In genomic region chr2:63862802-63863201, GRCh38 we compare ENCODE assay signal across 10 cellular contexts. TPM values are rescaled to one million over a fixed set of nuclear protein-coding genes. Genes with fewer than 3 reads are reported as not detected.
A peak's percentile ranks its signal among the peaks of the same experiment; 100 is the strongest.
DNase-seq lines count a peak whose midpoint lies in the region; ATAC-seq, FAIRE-seq and TF ChIP-seq lines count a peak whose summit lies in the region.
"Had no signal": no experiment of that assay in that cellular context is flagged by ENCODE, and none has a peak within 500 bp of the region (broad histone marks: within the 10 kb centered on the region; RNA-seq: fewer than 3 reads in every experiment).

No MANE protein-coding gene starts in this region.

- no peaks in the 10 kb centered on the region for H3K27me3 Mint-ChIP-seq in endodermal cell (ENCODE audit: insufficient read depth)

- H3K36me3 ChIP-seq in endodermal cell (ENCODE audit: control insufficient read depth, insufficient read depth, low read length) (peaks cover 88% of the 10 kb centered on the region), mucosa of stomach (ENCODE audit: control insufficient read depth, insufficient read depth, low read length) (no peaks in the 10 kb centered on the region)

- CTCF ChIA-PET in HEK293T (lab: Yijun Ruan, JAX) = no interaction called here

- H3K27me3 ChIP-seq in endodermal cell (ENCODE audit: control insufficient read depth, insufficient read depth, low read length, poor library complexity, severe bottlenecking) (no peaks in the 10 kb centered on the region), mucosa of stomach (ENCODE audit: control insufficient read depth, insufficient read depth, low read length) (no peaks in the 10 kb centered on the region)
- H3K27me3 ChIP-seq: sigmoid colon had no signal

- peaks cover 6% of the 10 kb centered on the region for H3K4me1 ChIP-seq in endodermal cell (ENCODE audit: control insufficient read depth, insufficient read depth, low read length)
- H3K4me1 ChIP-seq in mucosa of stomach (ENCODE audit: control insufficient read depth, insufficient read depth, low read length) = no peaks in the 10 kb centered on the region

- H3K4me3 ChIP-seq in endodermal cell (ENCODE audit: low read length) (no peak overlapping the region), mucosa of stomach (ENCODE audit: low read length) (peak overlapping the region; percentile 31)
- H3K4me3 ChIP-seq: sigmoid colon had no signal

- no peak for TF ChIP-seq POLR2A in GM12891 (IDR thresholded peaks at IDR 0.05; ENCODE audit: low read depth, low read length)

- H3K9ac ChIP-seq in endodermal cell (ENCODE audit: extremely low read depth, low read length, poor library complexity, severe bottlenecking) = no peak overlapping the region
- H3K9ac ChIP-seq in mucosa of stomach (ENCODE audit: low read length) = no peak overlapping the region

- no peaks in the 10 kb centered on the region for H3K9me3 Mint-ChIP-seq in endodermal cell

- H3K27ac Mint-ChIP-seq in endodermal cell = peak overlapping the region; percentile 71

- FAIRE-seq in GM12891 (lab: Jason Lieb, UNC) = peak; percentile 38
- FAIRE-seq: D721Med had no signal

- no peak for TF ChIP-seq CTCF in endodermal cell (conservative IDR thresholded peaks at IDR 0.05)

- DNase-seq in GM12891 (ENCODE audit: insufficient read length, low spot score) = no peak
- peak; percentile 83 for DNase-seq in NCI-H226
- no peak for DNase-seq in endodermal cell
- DNase-seq in NCI-H2081 (lab: John Stamatoyannopoulos, UW) = no peak
- no peak for DNase-seq in HEK293T (ENCODE audit: extremely low spot score)
- no peak for DNase-seq in NCI-H1092 treated with DMSO at 0.1 percent for 48 hours (lab: John Stamatoyannopoulos, UW)
- DNase-seq: sigmoid colon had no signal

- no peak for ATAC-seq in GM18511 (IDR thresholded peaks at IDR 0.05; ENCODE audit: unreplicated experiment)

- H3K4me3 Mint-ChIP-seq in endodermal cell = no peak overlapping the region

- H3K27ac ChIP-seq in endodermal cell (ENCODE audit: low read depth, low read length) = no peak overlapping the region

- H3K4me1 Mint-ChIP-seq in endodermal cell = peaks cover 16% of the 10 kb centered on the region

- 100% methylated on average over 1 of the region's 1 CpG; no CpG with 5 or more reads in 1 of the 2 experiments for WGBS in endodermal cell (ENCODE audit: insufficient coverage in 1 of 2, insufficient read length in 1 of 2), 2 experiments

- POLR2A ChIA-PET in HEK293T (lab: Yijun Ruan, JAX) = no interaction called here

- H3K9me3 ChIP-seq in endodermal cell (ENCODE audit: control insufficient read depth, low read length) (no peaks in the 10 kb centered on the region), mucosa of stomach (ENCODE audit: control insufficient read depth, low read length) (no peaks in the 10 kb centered on the region)
- H3K9me3 ChIP-seq: sigmoid colon had no signal

- peaks cover 54% of the 10 kb centered on the region for H3K36me3 Mint-ChIP-seq in endodermal cell (ENCODE audit: low read depth)

TF ChIP-seq in GM12891, 5 proteins besides CTCF, POLR2A, EP300 and RAD21:
- TF ChIP-seq POLR2AphosphoS5 (IDR thresholded peaks at IDR 0.05; ENCODE audit: low read depth, low read length) = no peak
- TF ChIP-seq TAF1 (IDR thresholded peaks at IDR 0.05; ENCODE audit: low read depth, low read length) = no peak
- TF ChIP-seq PAX5 (IDR thresholded peaks at IDR 0.05; ENCODE audit: insufficient read depth, low read length, severe bottlenecking) = no peak
- TF ChIP-seq SPI1 (IDR thresholded peaks at IDR 0.05; ENCODE audit: low read depth, low read length) = no peak
- no peak for TF ChIP-seq POU2F2 (IDR thresholded peaks at IDR 0.05; ENCODE audit: low read depth, low read length)

TF ChIP-seq in HEK293T, 16 proteins besides CTCF, POLR2A, EP300 and RAD21:
- TF ChIP-seq HDGF (IDR thresholded peaks at IDR 0.05; ENCODE audit: borderline replicate concordance) = no peak
- no peak for TF ChIP-seq PKNOX1 (IDR thresholded peaks at IDR 0.05)
- TF ChIP-seq BHLHE40 (IDR thresholded peaks at IDR 0.05; ENCODE audit: borderline replicate concordance) = no peak
- no peak for TF ChIP-seq SUZ12 (IDR thresholded peaks at IDR 0.05)
- no peak for TF ChIP-seq FOXK2 (IDR thresholded peaks at IDR 0.05)
- TF ChIP-seq TARDBP (IDR thresholded peaks at IDR 0.05) = no peak
- TF ChIP-seq CTBP1 (IDR thresholded peaks at IDR 0.05; ENCODE audit: borderline replicate concordance) = no peak
- TF ChIP-seq ELF4 (IDR thresholded peaks at IDR 0.05) = no peak
- TF ChIP-seq LEF1 (IDR thresholded peaks at IDR 0.05; ENCODE audit: borderline replicate concordance) = no peak
- no peak for TF ChIP-seq SP1 (IDR thresholded peaks at IDR 0.05)
TF ChIP-seq in HEK293T: peak in this region for 0.

RNA-seq across cellular contexts. Expression of gene UGP2, which starts 21.1 kb away (rescaled TPM):
- 88.3 TPM for polyA plus RNA-seq in GM12891 (2012; ENCODE audit: low read depth, missing spikeins)
- total RNA-seq in endodermal cell = 100 to 1,000 TPM; 104 to 136 TPM
- polyA plus RNA-seq in endodermal cell (2013, experiment 1 of 2) = 118 TPM
- 86.8 TPM for polyA plus RNA-seq in endodermal cell (2013, experiment 2 of 2)
